Comparison of ENCODE assay signal across 18 cellular contexts in genomic region chr15:31299588-31300207, GRCh38. TPM values are rescaled to one million over a fixed set of nuclear protein-coding genes. Genes with fewer than 3 reads are reported as not detected.
A peak's percentile ranks its signal among the peaks of the same experiment; 100 is the strongest.
DNase-seq lines count a peak whose midpoint lies in the region; ATAC-seq and TF ChIP-seq lines count a peak whose summit lies in the region.
"Had no signal": no experiment of that assay in that cellular context is flagged by ENCODE, and none has a peak within 500 bp of the region (broad histone marks: within the 10 kb centered on the region; RNA-seq: fewer than 3 reads in every experiment).

No MANE protein-coding gene starts in this region.

- H3K4me1 Mint-ChIP-seq in CD14-positive monocyte, result peaks cover 37% of the 10 kb centered on the region
- peaks cover 34% of the 10 kb centered on the region for H3K4me1 Mint-ChIP-seq in GM23338

- DNase-seq in CD14-positive monocyte (ENCODE audit: low spot score) (peak; percentile 23), GM23338 (ENCODE audit: low spot score) (no peak), dorsolateral prefrontal cortex (peak in 1 of 10 donors; percentile 58), sciatic nerve (ENCODE audit: low spot score) (peak; percentile 56), left colon (no peak), KBM-7 (no peak)
- DNase-seq: effector CD8-positive, alpha-beta T cell; HFFc6; NCI-H2081 treated with DMSO at 0.1 percent for 48 hours; NCI-H774; stimulated activated CD4-positive, alpha-beta T cell treated with anti-CD3 and anti-CD28 coated beads, Interleukin-2, amount 100 ng/mL, for 48 hours had no signal

- H3K4me3 Mint-ChIP-seq in CD14-positive monocyte (no peak overlapping the region), GM23338 (no peak overlapping the region)
- H3K4me3 Mint-ChIP-seq: HFFc6, mesothelial cell of epicardium, WTC11 had no signal

- ATAC-seq in GM23338, result no peak
- ATAC-seq in sciatic nerve, result no peak
- ATAC-seq in left colon, result no peak
- ATAC-seq in HG02623 (IDR thresholded peaks at IDR 0.05; ENCODE audit: unreplicated experiment), result no peak
- ATAC-seq: activated naive CD4-positive, alpha-beta T cell treated with anti-CD3 and anti-CD28 coated beads, Interleukin-2, amount 50 U/mL, for 72 hours; WTC11 had no signal

- H3F3A ChIP-seq in GM23338 (replicated peaks; ENCODE audit: low read depth), result no peaks in the 10 kb centered on the region

- H3K27ac Mint-ChIP-seq in CD14-positive monocyte, result no peak overlapping the region
- H3K27ac Mint-ChIP-seq in GM23338, result no peak overlapping the region; the same call in 1 of the 2 replicates
- H3K27ac Mint-ChIP-seq: activated naive CD4-positive, alpha-beta T cell treated with anti-CD3 and anti-CD28 coated beads, Interleukin-2, amount 50 U/mL, for 72 hours; HFFc6; mesothelial cell of epicardium; WTC11 had no signal

- H3K27me3 ChIP-seq in GM23338 (ENCODE audit: insufficient read depth), result no peaks in the 10 kb centered on the region
- H3K27me3 ChIP-seq in dorsolateral prefrontal cortex, result no peaks in the 10 kb centered on the region
- H3K27me3 ChIP-seq: neutrophil, right lobe of liver had no signal

- H3K27ac ChIP-seq in GM23338 (ENCODE audit: low read depth) (no peak overlapping the region), dorsolateral prefrontal cortex (peak overlapping the region; percentile 65 to 99 (median 94))
- H3K27ac ChIP-seq: neutrophil, tibial artery had no signal

- no peaks in the 10 kb centered on the region for H3K79me2 ChIP-seq in GM23338 (replicated peaks; ENCODE audit: insufficient read depth)

- intact Hi-C loops in CD14-positive monocyte (cut with micrococcal nuclease), result no loop called here
- intact Hi-C loops in dorsolateral prefrontal cortex (cut with DNase I), result loop anchor here (1.0 kb wide), 1 partner anchor 19 kb away; no protein-coding TSS in a partner anchor
- intact Hi-C loops in sciatic nerve (cut with DNase I), result loop anchor here (5.0 kb wide), 1 partner anchor 673 kb away; no protein-coding TSS in a partner anchor
- intact Hi-C loops in left colon (cut with DNase I, micrococcal nuclease), result no loop called here

- no peak overlapping the region for H3K4me3 ChIP-seq in GM23338
- H3K4me3 ChIP-seq in dorsolateral prefrontal cortex, result peak overlapping the region in 1 of 59 donors; percentile 30
- H3K4me3 ChIP-seq: right lobe of liver, tibial artery had no signal

- in situ Hi-C loops in KBM-7 (cut with MboI; ENCODE audit: low pct_unique_long_range_greater_than_20kb, low sequenced_read_pairs), result no loop called here

- H3K9me3 Mint-ChIP-seq in CD14-positive monocyte, result no peaks in the 10 kb centered on the region
- H3K9me3 Mint-ChIP-seq in GM23338, result no peaks in the 10 kb centered on the region
- H3K9me3 Mint-ChIP-seq: activated naive CD4-positive, alpha-beta T cell treated with anti-CD3 and anti-CD28 coated beads, Interleukin-2, amount 50 U/mL, for 72 hours; HFFc6; mesothelial cell of epicardium; WTC11 had no signal

- no peaks in the 10 kb centered on the region for H3K36me3 ChIP-seq in GM23338 (ENCODE audit: insufficient read depth)
- H3K36me3 ChIP-seq: neutrophil, right lobe of liver, tibial artery had no signal

- H2AFZ ChIP-seq in GM23338, result 0 out of 2 replicates have a peak overlapping the region, but pooled peaks have one; percentile 14

- H3K4me2 ChIP-seq in GM23338, result no peak overlapping the region

- no peaks in the 10 kb centered on the region for H3K9me2 ChIP-seq in GM23338 (ENCODE audit: insufficient read depth)

- H3K36me3 Mint-ChIP-seq in CD14-positive monocyte, result peaks cover 0 to 3% of the 10 kb centered on the region in 2 donors
- H3K36me3 Mint-ChIP-seq in GM23338 (ENCODE audit: low read depth), result no peaks in the 10 kb centered on the region
- H3K36me3 Mint-ChIP-seq: activated naive CD4-positive, alpha-beta T cell treated with anti-CD3 and anti-CD28 coated beads, Interleukin-2, amount 50 U/mL, for 72 hours; mesothelial cell of epicardium; WTC11 had no signal

- H3K27me3 Mint-ChIP-seq in CD14-positive monocyte (ENCODE audit: low read depth in 3 of 3), result peaks cover 0 to 7% (median 2%) of the 10 kb centered on the region in 3 donors
- H3K27me3 Mint-ChIP-seq in GM23338 (ENCODE audit: insufficient read depth, low read depth, poor library complexity), result peaks cover 7% of the 10 kb centered on the region

- TF ChIP-seq CTCF in CD14-positive monocyte (IDR thresholded peaks at IDR 0.05) (no peak), GM23338 (conservative IDR thresholded peaks at IDR 0.05; ENCODE audit: low read depth in 2 of 2) (no peak), dorsolateral prefrontal cortex (IDR thresholded peaks at IDR 0.05 in 54 of 56, conservative IDR thresholded peaks at IDR 0.05 in 2 of 56; ENCODE audit: low read depth in 1 of 56, partially characterized antibody in 56 of 56) (no peak)

- H3K4me1 ChIP-seq in GM23338 (ENCODE audit: insufficient read depth), result peaks cover 28% of the 10 kb centered on the region

- no peaks in the 10 kb centered on the region for H4K20me1 ChIP-seq in GM23338 (replicated peaks; ENCODE audit: insufficient read depth)

TF ChIP-seq in GM23338, 12 proteins besides CTCF, POLR2A, EP300 and RAD21 (continues in another document):
- TF ChIP-seq ZNF331 (CRISPR knock-in tag; IDR thresholded peaks at IDR 0.05; ENCODE audit: low read depth) (no peak), STAT1 (IDR thresholded peaks at IDR 0.05; ENCODE audit: unreplicated experiment) (no peak), ETS1 (IDR thresholded peaks at IDR 0.05) (no peak), EZH2phosphoT487 (IDR thresholded peaks at IDR 0.05; ENCODE audit: unreplicated experiment) (no peak), JUNB (IDR thresholded peaks at IDR 0.05; ENCODE audit: unreplicated experiment) (no peak), ZNF114 (CRISPR knock-in tag; IDR thresholded peaks at IDR 0.05) (no peak), CREB1 (CRISPR knock-in tag; IDR thresholded peaks at IDR 0.05; ENCODE audit: low read depth) (no peak), EZH2 (IDR thresholded peaks at IDR 0.05; ENCODE audit: low read depth, unreplicated experiment) (no peak), REST (IDR thresholded peaks at IDR 0.05; ENCODE audit: unreplicated experiment) (no peak), POLR2AphosphoS5 (IDR thresholded peaks at IDR 0.05; ENCODE audit: low read depth) (no peak)

RNA-seq across cellular contexts. Expression of gene KLF13, which starts 26.9 kb away (rescaled TPM):
- polyA plus RNA-seq in CD14-positive monocyte (10 to 100 TPM; 22.5 to 28.0 TPM), GM23338 (2016; fragmentation: Nextera tagmentation; extraction: Ambion mirVana) (28.6 and 35.7 TPM in 2 replicates)
- total RNA-seq in GM23338 (2014; rRNA removed; shearing (Covaris generic)), result 21.5 and 23.5 TPM in 2 replicates
- total RNA-seq in dorsolateral prefrontal cortex (100 to 1,000 TPM in 101 of 120 experiments, 10 to 100 TPM in 19; 73.4 to 179 (median 116) TPM), sciatic nerve (85.9 TPM), left colon (100 to 1,000 TPM in 1 of 2 donors, 10 to 100 TPM in 1; 36.8 to 103 TPM)

Comparison
In these comparisons a context has a peak if more than half of its experiments do, and no peak if none do; other contexts are left out.
1. DNase-seq: peak in CD14-positive monocyte (single experiment) and sciatic nerve (single experiment); none in GM23338 (single experiment), left colon (0 of 2) and KBM-7 (single experiment).
2. intact Hi-C loops: an anchor here in dorsolateral prefrontal cortex (1.0 kb wide) and sciatic nerve (5.0 kb wide); none called in CD14-positive monocyte and left colon.